In the genomic region with DNA sequence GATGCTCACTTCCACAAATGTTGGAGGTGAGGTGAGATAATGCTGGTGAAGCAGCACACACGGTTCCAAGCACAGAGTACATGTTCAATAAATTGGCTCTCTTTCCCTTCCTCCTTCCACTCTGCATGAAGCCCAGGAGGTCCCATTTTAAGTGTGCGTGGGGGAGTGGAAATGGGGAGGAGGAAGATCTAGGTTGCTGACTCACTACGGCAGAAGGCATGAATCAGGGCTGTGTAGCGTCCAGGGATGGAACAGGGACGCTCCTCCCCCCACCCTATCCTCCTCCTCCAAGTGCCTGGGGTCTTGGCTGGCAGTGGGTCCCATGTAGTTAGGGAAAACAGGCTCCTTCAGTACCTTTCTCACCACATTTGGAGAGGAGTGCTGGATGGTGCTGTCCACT, we compare ENCODE assay signal across 1 cellular context.
TF ChIP-seq lines count a peak whose summit lies in the region.

No MANE protein-coding gene starts in this region.

TF ChIP-seq in IMR-90, 13 proteins besides CTCF, POLR2A, EP300 and RAD21:
- no peak for TF ChIP-seq ELK1 (IDR thresholded peaks at IDR 0.05; ENCODE audit: borderline replicate concordance, low read depth, low read length)
- TF ChIP-seq MXI1 (IDR thresholded peaks at IDR 0.05; ENCODE audit: borderline replicate concordance, low read depth, low read length), result no peak
- TF ChIP-seq RFX5 (IDR thresholded peaks at IDR 0.05; ENCODE audit: low read depth, low read length), result no peak
- 0 out of 2 replicates have a peak, but pooled peaks have one; percentile 24 for TF ChIP-seq FOS (IDR thresholded peaks at IDR 0.05; ENCODE audit: low read depth, low read length)
- TF ChIP-seq RCOR1 (IDR thresholded peaks at IDR 0.05; ENCODE audit: insufficient replicate concordance, low read length), result no peak
